14 cellular contexts compared by ENCODE assay signal in the genomic region with DNA sequence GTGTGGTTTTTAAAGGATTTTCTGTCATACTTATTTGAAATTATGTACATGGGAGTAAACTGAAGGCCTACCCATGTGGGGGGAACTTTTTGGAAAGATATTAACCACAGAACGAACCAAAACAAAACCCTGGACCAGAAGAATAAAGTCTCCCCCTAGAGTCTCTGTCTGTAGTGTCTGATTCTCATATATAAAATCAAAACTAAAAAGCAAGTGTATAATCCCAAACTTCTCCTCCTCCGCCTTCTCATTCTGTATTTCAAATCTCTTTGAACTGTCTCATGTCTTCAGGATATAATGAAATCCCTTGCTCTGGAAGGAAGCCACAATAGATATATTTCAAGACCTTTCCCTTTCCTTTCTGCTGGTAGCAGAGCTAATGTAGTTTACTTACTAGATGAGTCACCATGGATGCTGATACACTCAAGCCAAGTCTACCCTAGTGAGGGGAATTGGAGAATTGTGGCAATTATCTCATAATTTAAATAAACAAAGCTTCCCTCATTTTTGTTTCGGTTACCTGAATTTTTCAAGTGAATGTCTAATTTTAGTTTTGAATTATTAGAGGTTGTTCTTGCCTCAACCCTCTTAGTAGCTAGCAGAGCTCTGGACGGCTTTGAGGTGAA. TPM values are rescaled to one million over a fixed set of nuclear protein-coding genes. Genes with fewer than 3 reads are reported as not detected.
DNase-seq lines count a peak whose midpoint lies in the region; ATAC-seq and TF ChIP-seq lines count a peak whose summit lies in the region.
"Had no signal": no experiment of that assay in that cellular context is flagged by ENCODE, and none has a peak within 500 bp of the region (broad histone marks: within the 10 kb centered on the region; RNA-seq: fewer than 3 reads in every experiment).

No MANE protein-coding gene starts in this region.

- peak; percentile 55 for DNase-seq in AG10803 (ENCODE audit: low read depth)
- DNase-seq in HT-29 (ENCODE audit: low spot score) = peak; percentile 45
- peak; percentile 53 for DNase-seq in astrocyte of the hippocampus (ENCODE audit: low read depth, low spot score)
- no peak for DNase-seq in left lung
- DNase-seq in transverse colon = no peak
- no peak for DNase-seq in ureter (ENCODE audit: low spot score)
- no peak for DNase-seq in NCI-H2081 treated with DMSO at 0.1 percent for 48 hours (lab: John Stamatoyannopoulos, UW)
- DNase-seq in NCI-H2029 treated with DMSO at 0.1 percent for 48 hours (lab: John Stamatoyannopoulos, UW) = no peak
- DNase-seq: activated naive CD8-positive, alpha-beta T cell treated with anti-CD3 and anti-CD28 coated beads for 36 hours; effector memory CD8-positive, alpha-beta T cell; NCI-H1048; stimulated activated CD4-positive, alpha-beta T cell treated with anti-CD3 and anti-CD28 coated beads, Interleukin-4, amount 100 ng/mL, for 4 hours; T-helper 9 cell had no signal

- peak; percentile 91 for ATAC-seq in left lung
- ATAC-seq: effector memory CD8-positive, alpha-beta T cell had no signal

- H3K4me3 ChIP-seq in AG10803 (ENCODE audit: low read length) (no peak overlapping the region), left lung (no peak overlapping the region), transverse colon (no peak overlapping the region)
- H3K4me3 ChIP-seq: BLaER1 had no signal

- H3K36me3 ChIP-seq in left lung (no peaks in the 10 kb centered on the region), transverse colon (no peaks in the 10 kb centered on the region)
- H3K36me3 ChIP-seq: BLaER1 had no signal

- H3K9me3 ChIP-seq in left lung = no peaks in the 10 kb centered on the region
- H3K9me3 ChIP-seq in transverse colon = no peaks in the 10 kb centered on the region
- H3K9me3 ChIP-seq: BLaER1 had no signal

- in situ Hi-C loops in transverse colon (cut with MboI; ENCODE audit: low pct_ligation_motif_present in 1 of 4, low pct_unique_long_range_greater_than_20kb in 1 of 4, low sequenced_read_pairs in 3 of 4) = loop anchor here in 3 of 4 donors (25.0 kb wide), 1 partner anchor 815 kb away; no protein-coding TSS in a partner anchor

- H3K4me1 ChIP-seq in left lung = peaks cover 3 to 23% of the 10 kb centered on the region in 2 donors
- peaks cover 0 to 4% (median 0%) of the 10 kb centered on the region in 4 donors for H3K4me1 ChIP-seq in transverse colon

- intact Hi-C loops in left lung (cut with DNase I) = loop anchor here in 1 of 2 donors (10.0 kb wide), 1 partner anchor 817 kb away; no protein-coding TSS in a partner anchor
- intact Hi-C loops in transverse colon (cut with DNase I; ENCODE audit: low total_unique reads) = loop anchor here (5.0 kb wide), 1 partner anchor 810 kb away; no protein-coding TSS in a partner anchor

- no peak for TF ChIP-seq CTCF in AG10803 (conservative IDR thresholded peaks at IDR 0.05; ENCODE audit: low read length)
- TF ChIP-seq CTCF in left lung (IDR thresholded peaks at IDR 0.05) = no peak
- no peak for TF ChIP-seq CTCF in transverse colon (IDR thresholded peaks at IDR 0.05)

- 68 to 69% methylated on average over 3 to 4 of the region's 4 CpGs for WGBS in transverse colon (ENCODE audit: low coverage in 1 of 2), 2 donors

- TF ChIP-seq EP300 in transverse colon (IDR thresholded peaks at IDR 0.05; ENCODE audit: low read depth) = no peak

- TF ChIP-seq POLR2A in transverse colon (IDR thresholded peaks at IDR 0.05) = no peak

- H3K27ac ChIP-seq in left lung = no peak overlapping the region
- no peak overlapping the region for H3K27ac ChIP-seq in transverse colon
- H3K27ac ChIP-seq: BLaER1 had no signal

- H3K27me3 ChIP-seq in left lung (peaks cover 4 to 29% of the 10 kb centered on the region in 2 donors), transverse colon (peaks cover 46% of the 10 kb centered on the region)
- H3K27me3 ChIP-seq: BLaER1 had no signal

RNA-seq across cellular contexts. Expression of gene CCDC93, which starts 33.5 kb away (rescaled TPM):
- 6.5 and 9.2 TPM in 2 replicates for total RNA-seq in HT-29 (2014; rRNA removed; shearing (Covaris generic))
- 10 to 100 TPM; 30.2 to 49.0 TPM for total RNA-seq in left lung
- total RNA-seq in transverse colon = 100 to 1,000 TPM in 1 of 4 donors, 10 to 100 TPM in 3; 41.6 to 450 (median 80.7) TPM
- 36.4 TPM for total RNA-seq in ureter

RNA-seq across cellular contexts. Expression of gene INSIG2, which starts 40.9 kb away (rescaled TPM):
- 4.4 and 4.9 TPM in 2 replicates for total RNA-seq in HT-29 (2014; rRNA removed; shearing (Covaris generic))
- total RNA-seq in left lung (10 to 100 TPM; 31.5 to 35.4 TPM), transverse colon (10 to 100 TPM in 2 of 4 donors, 1 to 10 TPM in 1, under 1 TPM in 1; 1.00 to 19.5 (median 12.3) TPM), ureter (14.3 TPM)

Comparison
In these comparisons a context has a peak if more than half of its experiments do, and no peak if none do; other contexts are left out.
1. DNase-seq: peak in AG10803 (single experiment), HT-29 (single experiment) and astrocyte of the hippocampus (single experiment); none in left lung (0 of 2), transverse colon (single experiment), ureter (single experiment), NCI-H2081 treated with DMSO at 0.1 percent for 48 hours (single experiment) and NCI-H2029 treated with DMSO at 0.1 percent for 48 hours (single experiment).